ENCODE assay signal across 16 cellular contexts in genomic region chr1:63679076-63679475, GRCh38.
"Had no signal": no experiment of that assay in that cellular context is flagged by ENCODE, and none has a peak within 500 bp of the region (broad histone marks: within the 10 kb centered on the region; RNA-seq: fewer than 3 reads in every experiment).

No MANE protein-coding gene starts in this region.

- H3K4me3 Mint-ChIP-seq: activated naive CD4-positive, alpha-beta T cell treated with anti-CD3 and anti-CD28 coated beads, Interleukin-2, amount 50 U/mL, for 24 hours; mesothelial cell of epicardium; nephron progenitor cell; stimulated activated naive CD8-positive, alpha-beta T cell treated with anti-CD3 and anti-CD28 coated beads, Interleukin-15, Interleukin-2, amounts not matched to agents 100 ng/mL and 50 ng/mL, for 24 hours; type B pancreatic cell had no signal

- DNase-seq: activated CD4-positive, alpha-beta T cell treated with anti-CD3 and anti-CD28 coated beads, Interleukin-2, amount 50 U/mL, for 4 hours; activated gamma-delta T cell; dermis blood vessel endothelial cell; effector memory CD4-positive, alpha-beta T cell; islet precursor cell; nephron progenitor cell; occipital lobe; right cardiac atrium; small intestine; stimulated activated CD4-positive, alpha-beta T cell treated with anti-CD3 and anti-CD28 coated beads, Interleukin-15, amount 100 ng/mL, for 24 hours; stimulated activated CD4-positive, alpha-beta T cell treated with anti-CD3 and anti-CD28 coated beads, Interleukin-2, amount 100 ng/mL, for 48 hours had no signal

- H3K27ac Mint-ChIP-seq: activated naive CD4-positive, alpha-beta T cell treated with anti-CD3 and anti-CD28 coated beads, Interleukin-2, amount 50 U/mL, for 24 hours; mesothelial cell of epicardium; nephron progenitor cell; stimulated activated naive CD8-positive, alpha-beta T cell treated with anti-CD3 and anti-CD28 coated beads, Interleukin-15, Interleukin-2, amounts not matched to agents 100 ng/mL and 50 ng/mL, for 24 hours; type B pancreatic cell had no signal

- ATAC-seq: left lobe of liver, right cardiac atrium had no signal

- H3K27me3 Mint-ChIP-seq: activated naive CD4-positive, alpha-beta T cell treated with anti-CD3 and anti-CD28 coated beads, Interleukin-2, amount 50 U/mL, for 24 hours; stimulated activated naive CD8-positive, alpha-beta T cell treated with anti-CD3 and anti-CD28 coated beads, Interleukin-15, Interleukin-2, amounts not matched to agents 100 ng/mL and 50 ng/mL, for 24 hours had no signal

- H3K9me3 Mint-ChIP-seq: activated naive CD4-positive, alpha-beta T cell treated with anti-CD3 and anti-CD28 coated beads, Interleukin-2, amount 50 U/mL, for 24 hours; stimulated activated naive CD8-positive, alpha-beta T cell treated with anti-CD3 and anti-CD28 coated beads, Interleukin-15, Interleukin-2, amounts not matched to agents 100 ng/mL and 50 ng/mL, for 24 hours; type B pancreatic cell had no signal

- H3K4me1 Mint-ChIP-seq: activated naive CD4-positive, alpha-beta T cell treated with anti-CD3 and anti-CD28 coated beads, Interleukin-2, amount 50 U/mL, for 24 hours had no signal

- H3K36me3 Mint-ChIP-seq: mesothelial cell of epicardium, type B pancreatic cell had no signal
